Comparison of ENCODE assay signal across 9 cellular contexts in the genomic region with DNA sequence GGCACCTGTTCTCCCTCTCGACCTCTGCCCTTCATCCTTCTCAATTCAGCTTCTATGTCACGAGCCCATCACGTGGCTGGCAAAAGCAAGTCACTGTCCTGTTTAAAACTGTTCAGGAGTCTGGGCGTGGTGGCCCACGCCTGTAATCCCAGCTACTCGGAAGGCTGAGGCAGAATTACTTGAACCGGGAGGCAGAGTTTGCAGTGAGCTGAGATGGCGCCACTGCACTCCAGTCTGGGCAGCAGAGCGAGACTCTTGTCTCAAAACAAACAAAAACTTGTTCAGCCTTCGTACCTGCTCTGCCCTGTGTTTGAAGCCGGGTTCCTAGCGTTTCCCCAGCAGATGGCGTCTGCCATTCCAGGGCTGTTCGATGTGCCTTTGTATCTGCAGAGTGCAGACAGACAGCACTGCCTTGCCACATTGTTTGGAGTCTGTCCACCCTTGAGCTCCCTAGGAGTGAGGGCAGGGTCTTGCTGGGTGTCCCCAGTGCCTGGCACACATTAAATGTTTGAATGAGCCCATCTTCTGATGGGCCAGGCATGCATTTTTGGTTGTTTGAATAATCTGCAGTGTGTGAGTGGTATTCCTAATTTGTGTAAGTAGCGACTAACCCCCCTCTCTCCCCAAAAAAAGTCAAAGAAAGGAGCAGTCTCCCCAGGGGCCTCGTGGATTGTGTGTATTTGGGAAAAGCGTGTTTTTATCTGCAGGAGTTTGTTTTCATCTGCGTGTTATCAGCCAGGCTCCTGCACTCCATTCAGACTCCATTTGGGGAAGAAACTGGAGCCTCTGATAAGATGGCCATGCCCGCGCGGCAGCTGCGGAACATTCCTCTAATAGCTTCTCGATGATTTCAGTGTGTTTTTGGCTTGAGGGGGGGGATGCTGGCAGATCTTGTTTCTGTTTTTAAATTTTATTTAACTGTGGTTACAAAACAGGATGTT.
DNase-seq lines count a peak whose midpoint lies in the region; ATAC-seq lines count a peak whose summit lies in the region.
"Had no signal": no experiment of that assay in that cellular context is flagged by ENCODE, and none has a peak within 500 bp of the region (broad histone marks: within the 10 kb centered on the region; RNA-seq: fewer than 3 reads in every experiment).

No MANE protein-coding gene starts in this region.

- H3K4me3 ChIP-seq in skin epidermis = no peak overlapping the region

- H3K27ac ChIP-seq in skin epidermis = peak overlapping the region in 14 of 21 experiments; percentile 1 to 78 (median 39)

- H3K9me3 Mint-ChIP-seq in activated CD4-positive, alpha-beta memory T cell treated with anti-CD3 and anti-CD28 coated beads for 36 hours = no peaks in the 10 kb centered on the region
- H3K9me3 Mint-ChIP-seq: dendritic cell treated with granulocyte-macrophage colony-stimulating factor and Interleukin-4, amounts not matched to agents 40 ng/mL and 50 ng/mL, for 4 days had no signal

- H3K4me3 Mint-ChIP-seq in activated CD4-positive, alpha-beta memory T cell treated with anti-CD3 and anti-CD28 coated beads for 36 hours = no peak overlapping the region
- H3K4me3 Mint-ChIP-seq: dendritic cell treated with granulocyte-macrophage colony-stimulating factor and Interleukin-4, amounts not matched to agents 40 ng/mL and 50 ng/mL, for 4 days had no signal

- intact Hi-C loops in activated CD4-positive, alpha-beta memory T cell treated with anti-CD3 and anti-CD28 coated beads for 36 hours (cut with micrococcal nuclease) = no loop called here
- intact Hi-C loops in left ventricle myocardium superior (cut with micrococcal nuclease) = no loop called here

- peaks cover 18% of the 10 kb centered on the region for H3K36me3 Mint-ChIP-seq in activated CD4-positive, alpha-beta memory T cell treated with anti-CD3 and anti-CD28 coated beads for 36 hours

- no peak overlapping the region for H3K27ac Mint-ChIP-seq in activated CD4-positive, alpha-beta memory T cell treated with anti-CD3 and anti-CD28 coated beads for 36 hours
- H3K27ac Mint-ChIP-seq: dendritic cell treated with granulocyte-macrophage colony-stimulating factor and Interleukin-4, amounts not matched to agents 40 ng/mL and 50 ng/mL, for 4 days had no signal

- POLR2A ChIA-PET in activated CD4-positive, alpha-beta memory T cell treated with anti-CD3 and anti-CD28 coated beads for 36 hours (lab: Charles Lee) = no interaction called here

- ATAC-seq in left ventricle myocardium superior (peak; percentile 78), HG03175 (IDR thresholded peaks at IDR 0.05; ENCODE audit: unreplicated experiment) (no peak), GM21367 (IDR thresholded peaks at IDR 0.05; ENCODE audit: unreplicated experiment) (no peak)

- DNase-seq in activated naive CD4-positive, alpha-beta T cell treated with Interleukin-2 at 50 U/mL for 16 hours = peak; percentile 10
- DNase-seq in activated naive CD4-positive, alpha-beta T cell treated with anti-CD3 and anti-CD28 coated beads, Interleukin-2, amount 50 U/mL, for 16 hours = no peak
- DNase-seq in NCI-H187 (lab: John Stamatoyannopoulos, UW) (peak; percentile 88 to 92), left ventricle myocardium superior (peak; percentile 77)
- peak; percentile 30 for DNase-seq in activated CD4-positive, alpha-beta memory T cell treated with anti-CD3 and anti-CD28 coated beads for 36 hours

- CTCF ChIA-PET in activated CD4-positive, alpha-beta memory T cell treated with anti-CD3 and anti-CD28 coated beads for 36 hours (lab: Charles Lee) = no interaction called here

- peaks cover 7% of the 10 kb centered on the region for H3K4me1 Mint-ChIP-seq in activated CD4-positive, alpha-beta memory T cell treated with anti-CD3 and anti-CD28 coated beads for 36 hours (ENCODE audit: low read depth)

- H3K27me3 Mint-ChIP-seq in activated CD4-positive, alpha-beta memory T cell treated with anti-CD3 and anti-CD28 coated beads for 36 hours = no peaks in the 10 kb centered on the region
- H3K27me3 Mint-ChIP-seq: dendritic cell treated with granulocyte-macrophage colony-stimulating factor and Interleukin-4, amounts not matched to agents 40 ng/mL and 50 ng/mL, for 4 days had no signal
